Comparison of ENCODE assay signal across 9 cellular contexts in the genomic region with DNA sequence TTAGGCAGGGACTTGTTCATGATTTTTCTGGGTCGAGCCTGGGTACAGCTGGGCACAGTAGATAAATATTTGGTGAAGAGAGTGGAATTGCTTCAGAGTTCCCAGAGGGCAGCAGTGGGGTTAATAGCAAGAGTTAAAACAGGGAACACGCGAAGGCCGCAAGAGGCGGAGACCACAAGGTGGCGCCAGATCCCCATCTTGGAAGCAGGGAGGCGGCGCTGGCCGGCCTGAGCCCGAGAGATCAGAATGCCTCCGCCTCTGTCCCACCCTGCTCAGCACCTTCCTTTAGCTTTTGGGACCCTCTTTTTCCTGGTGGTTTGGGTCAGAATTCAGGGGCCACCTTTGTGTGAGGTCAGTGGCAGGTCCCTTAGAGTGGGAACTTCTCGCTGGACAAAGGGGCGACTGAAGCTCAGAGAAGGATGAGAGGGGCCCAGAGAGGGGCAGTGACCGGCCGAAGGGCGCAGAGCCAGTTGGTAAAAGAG. TPM values are rescaled to one million over a fixed set of nuclear protein-coding genes. Genes with fewer than 3 reads are reported as not detected.
DNase-seq lines count a peak whose midpoint lies in the region; ATAC-seq, FAIRE-seq and TF ChIP-seq lines count a peak whose summit lies in the region.
"Had no signal": no experiment of that assay in that cellular context is flagged by ENCODE, and none has a peak within 500 bp of the region (broad histone marks: within the 10 kb centered on the region; RNA-seq: fewer than 3 reads in every experiment).

No MANE protein-coding gene starts in this region.

- peak overlapping the region; percentile 99; the same call in 1 of the 2 replicates for H2BK12ac ChIP-seq in H1 (ENCODE audit: low read depth, low read length)

- DNase-seq in COLO829 (ENCODE audit: low spot score), result peak; percentile 82
- peak; percentile 77 for DNase-seq in NOMO-1 treated with DMSO at 0.1 percent for 48 hours (lab: John Stamatoyannopoulos, UW; ENCODE audit: unreplicated experiment)
- DNase-seq in activated CD8-positive, alpha-beta memory T cell treated with anti-CD3 and anti-CD28 coated beads for 48 hours (ENCODE audit: low read depth in 2 of 3, low spot score in 2 of 3), result peak; percentile 49 to 95 (median 76)
- peak; percentile 68 to 99 for DNase-seq in H1 (ENCODE audit: low read depth in 1 of 2, low spot score in 2 of 2)
- peak; percentile 56 for DNase-seq in middle frontal gyrus (ENCODE audit: extremely low spot score, low spot score)
- peak; percentile 52 to 67 for DNase-seq in stimulated activated CD8-positive, alpha-beta memory T cell treated with anti-CD3 and anti-CD28 coated beads, Interleukin-4, amount 100 ng/mL, for 1 hour (ENCODE audit: low read depth in 2 of 2, low spot score in 1 of 2)

- H2BK15ac ChIP-seq in H1 (ENCODE audit: low read length), result peak overlapping the region; percentile 76; the same call in 1 of the 2 replicates

- no peaks in the 10 kb centered on the region for H3K9me3 ChIP-seq in H1 (ENCODE audit: insufficient read depth in 2 of 2, low read depth in 1 of 2, low read length in 1 of 2)

- no peak overlapping the region for H3K23ac ChIP-seq in H1 (ENCODE audit: insufficient read length)

- no peak overlapping the region for H4K5ac ChIP-seq in H1 (ENCODE audit: insufficient read length, low read depth, low read length)

- peak overlapping the region; percentile 92; the same call in 1 of the 2 replicates for H3K18ac ChIP-seq in H1 (ENCODE audit: extremely low read depth, low read length)

- no peaks in the 10 kb centered on the region for H4K20me1 ChIP-seq in H1 (replicated peaks in 1 of 2; ENCODE audit: control insufficient read depth in 1 of 2, insufficient read depth in 2 of 2, low read length in 2 of 2)

- H2BK20ac ChIP-seq in H1 (ENCODE audit: low read length), result 0 out of 2 replicates have a peak overlapping the region, but pooled peaks have one; percentile 83

- H3K9ac ChIP-seq in H1 (replicated peaks in 1 of 4; ENCODE audit: extremely low read depth in 1 of 4, low read depth in 3 of 4, low read length in 3 of 4), result no peak overlapping the region

- FAIRE-seq in H1 (lab: Jason Lieb, UNC), result no peak

- no peaks in the 10 kb centered on the region for H3K36me3 ChIP-seq in H1 (ENCODE audit: control insufficient read depth in 2 of 4, insufficient read depth in 4 of 4, low read length in 3 of 4)

- no peaks in the 10 kb centered on the region; a peak in 1 of 7 replicates for H3K27me3 ChIP-seq in H1 (replicated peaks in 1 of 4; ENCODE audit: control insufficient read depth in 3 of 4, extremely low read depth in 1 of 4, insufficient read depth in 3 of 4, low read length in 3 of 4)

- H3K79me1 ChIP-seq in H1 (ENCODE audit: low read depth, low read length), result no peaks in the 10 kb centered on the region

- no peaks in the 10 kb centered on the region for H3K23me2 ChIP-seq in H1 (ENCODE audit: low read depth, low read length)

- H3K27ac ChIP-seq in H1 (ENCODE audit: low read depth, low read length), result no peak overlapping the region

- H2BK120ac ChIP-seq in H1 (replicated peaks; ENCODE audit: low read depth, low read length), result peak overlapping the region; percentile 57

- ATAC-seq in HG02798 (IDR thresholded peaks at IDR 0.05; ENCODE audit: poor library complexity, unreplicated experiment) (peak; percentile 47), GM19035 (IDR thresholded peaks at IDR 0.05; ENCODE audit: unreplicated experiment) (no peak)

- TF ChIP-seq RAD21 in H1 (IDR thresholded peaks at IDR 0.05 in 1 of 2, conservative IDR thresholded peaks at IDR 0.05 in 1 of 2; ENCODE audit: low read depth in 2 of 2, low read length in 2 of 2), result peak; percentile 99

- no peaks in the 10 kb centered on the region for H3K79me2 ChIP-seq in H1 (ENCODE audit: control insufficient read depth in 1 of 2, insufficient read depth in 2 of 2, low read length in 2 of 2)

- H3K4me1 ChIP-seq in H1 (replicated peaks in 1 of 4; ENCODE audit: control insufficient read depth in 3 of 4, insufficient read depth in 4 of 4, low read length in 3 of 4), result peaks cover 0 to 8% (median 3%) of the 10 kb centered on the region in 4 experiments; a peak in 6 of 7 replicates

- peak overlapping the region; percentile 92; the same call in 1 of the 2 replicates for H2BK5ac ChIP-seq in H1 (ENCODE audit: low read depth, low read length)

- peak overlapping the region; percentile 91 for H2AFZ ChIP-seq in H1 (ENCODE audit: low read length)

- TF ChIP-seq POLR2A in H1 (IDR thresholded peaks at IDR 0.05; ENCODE audit: control extremely low read depth in 1 of 2, low read depth in 2 of 2, low read length in 2 of 2), result no peak

- CTCF ChIA-PET in H1 (lab: Charles Lee; ENCODE audit: partially characterized antibody), result interaction anchor here (0.6 to 21.2 kb wide), 55 partner anchors 9 to 278 kb away, joined by 3 to 339 read pairs (median 5); partner anchors contain the start of genes PADI3, PADI4 and PADI6

- H3K4me3 ChIP-seq in H1 (ENCODE audit: extremely low read depth in 1 of 4, insufficient read depth in 2 of 4, low read depth in 3 of 4, low read length in 4 of 4), result no peak overlapping the region

- H3K4ac ChIP-seq in H1 (replicated peaks; ENCODE audit: insufficient read length, low read depth, low read length), result no peak overlapping the region

- no peak overlapping the region for H2AK5ac ChIP-seq in H1 (ENCODE audit: low read depth, low read length)

- TF ChIP-seq CTCF in H1 (IDR thresholded peaks at IDR 0.05; ENCODE audit: control extremely low read depth in 1 of 3, insufficient read depth in 1 of 3, low read depth in 1 of 3, low read length in 3 of 3), result peak; percentile 93 to 98 (median 93)

- H3K4me2 ChIP-seq in H1 (ENCODE audit: insufficient read depth in 1 of 2, low read depth in 2 of 2, low read length in 2 of 2), result no peak overlapping the region

- no peak for TF ChIP-seq EP300 in H1 (IDR thresholded peaks at IDR 0.05; ENCODE audit: borderline replicate concordance in 1 of 2, low read depth in 2 of 2, low read length in 2 of 2)

- no peak overlapping the region for H3K14ac ChIP-seq in H1 (ENCODE audit: insufficient read length)

- peak overlapping the region; percentile 91; the same call in 1 of the 2 replicates for H4K8ac ChIP-seq in H1 (ENCODE audit: extremely low read depth, insufficient read depth, low read length)

- H4K91ac ChIP-seq in H1 (replicated peaks; ENCODE audit: insufficient read length, low read length), result peak overlapping the region; percentile 95

- POLR2A ChIA-PET in H1 (lab: Charles Lee; ENCODE audit: partially characterized antibody), result interaction anchor here (1.6 kb wide), 1 partner anchor 279 kb away, joined by 6 read pairs; no protein-coding TSS in a partner anchor

- WGBS in H1 (ENCODE audit: extremely low coverage in 1 of 2, insufficient coverage in 1 of 2, insufficient read length in 1 of 2, insufficient replicate concordance in 2 of 2, low coverage in 1 of 2, low lambda C conversion rate in 2 of 2, missing lambda C conversion rate in 1 of 2), 2 experiments, result 24% methylated on average over 16 of the region's 16 CpGs; no CpG with 5 or more reads in 1 of the 2 experiments

- no peak overlapping the region for H3K56ac ChIP-seq in H1 (replicated peaks; ENCODE audit: insufficient read length, low read depth, low read length)

TF ChIP-seq in H1, 55 proteins besides CTCF, POLR2A, EP300 and RAD21:
- TF ChIP-seq JUND (IDR thresholded peaks at IDR 0.05; ENCODE audit: low read length) (0 out of 2 replicates have a peak, but pooled peaks have one; percentile 40), CEBPB (IDR thresholded peaks at IDR 0.05; ENCODE audit: low read depth, low read length) (0 out of 2 replicates have a peak, but pooled peaks have one; percentile 52), YY1 (IDR thresholded peaks at IDR 0.05; ENCODE audit: low read depth, low read length) (0 out of 2 replicates have a peak, but pooled peaks have one; percentile 23), NRF1 (IDR thresholded peaks at IDR 0.05; ENCODE audit: low read depth, low read length) (no peak)
TF ChIP-seq in H1: peak in this region for 3.

RNA-seq across cellular contexts. Expression of gene PADI2, which starts 6.5 kb away (rescaled TPM):
- 5.8 and 7.5 TPM in 2 replicates for total RNA-seq in H1 (2021; fragmentation: NEBNext Ultra II Directional; extraction: Animal tissue kit (Norgen Biotek cat#: 25700))
- 1.6 and 2.5 TPM in 2 replicates for polyA plus RNA-seq in H1 (2011; rRNA removed)
- polyA plus RNA-seq in H1 (2011; cell fraction: cytosol; rRNA removed), result 1.8 TPM
- 4.4 TPM for polyA plus RNA-seq in H1 (2011; cell fraction: nucleus; rRNA removed)
- 2.3 to 3.3 TPM (median 2.8 TPM) in 4 replicates for polyA plus RNA-seq in H1 (2012, experiment 1 of 2)
- polyA plus RNA-seq in H1 (2012, experiment 2 of 2), result 2.3 TPM
- 4.0 TPM for polyA plus RNA-seq in H1 (2013, experiment 1 of 2)
- polyA plus RNA-seq in H1 (2013, experiment 2 of 2), result 4.2 TPM
- 2.2 and 3.9 TPM in 2 replicates for polyA minus RNA-seq in H1 (2011; rRNA and poly(A)+ RNA removed)
- polyA minus RNA-seq in H1 (2011; cell fraction: cytosol; rRNA and poly(A)+ RNA removed), result 2.1 TPM
- 2.8 TPM for polyA minus RNA-seq in H1 (2011; cell fraction: nucleus; rRNA and poly(A)+ RNA removed)
- total RNA-seq: T-helper 1 cell treated with Interleukin-12 subunit alpha and Interleukin-12 subunit beta and Interleukin-4 antibody, amounts not matched to agents 30 ng/mL and 1 ng/mL, for 36 hours had no signal
